Comparison of ENCODE assay signal across 1 cellular context in genomic region chr4:15001825-15002658, GRCh38.
TF ChIP-seq lines count a peak whose summit lies in the region.

TSS of gene CPEB2 (plus strand) at chr4:15002481. CDS start at chr4:15002674, 193 bp downstream.

TF ChIP-seq in K562, 482 proteins besides CTCF, POLR2A, EP300 and RAD21 (continued from another document and continues in another):
- TF ChIP-seq ZBTB40 (IDR thresholded peaks at IDR 0.05), result peak; percentile 51; the same call in 1 of the 2 replicates
- TF ChIP-seq ZBTB40 (CRISPR knock-in tag; IDR thresholded peaks at IDR 0.05), result no peak
- peak; percentile 95 for TF ChIP-seq HMGN3 (IDR thresholded peaks at IDR 0.05; ENCODE audit: borderline replicate concordance, extremely low read depth, insufficient read length, low read depth, low read length)
- TF ChIP-seq BRD4 (IDR thresholded peaks at IDR 0.05), result 0 out of 2 replicates have a peak, but pooled peaks have one; percentile 38
- TF ChIP-seq FOXO4 (CRISPR knock-in tag; IDR thresholded peaks at IDR 0.05), result no peak
- TF ChIP-seq ZNF639 (CRISPR knock-in tag; conservative IDR thresholded peaks at IDR 0.05 in 1 of 2, IDR thresholded peaks at IDR 0.05 in 1 of 2), result peak in 1 of 2 experiments; percentile 88; a peak in 1 of 4 replicates
- peak; percentile 60; the same call in 1 of the 2 replicates for TF ChIP-seq CREB3 (tag; conservative IDR thresholded peaks at IDR 0.05; ENCODE audit: low read depth)
- no peak for TF ChIP-seq DEAF1 (CRISPR knock-in tag; IDR thresholded peaks at IDR 0.05)
- TF ChIP-seq MXI1 (IDR thresholded peaks at IDR 0.05; ENCODE audit: low read depth, low read length), result no peak
- no peak for TF ChIP-seq POLR3G (IDR thresholded peaks at IDR 0.05; ENCODE audit: extremely low read depth, insufficient read length, insufficient replicate concordance)
- no peak for TF ChIP-seq PYGO2 (tag; IDR thresholded peaks at IDR 0.05)
- peak; percentile 90 for TF ChIP-seq TBP (optimal IDR thresholded peaks at IDR 0.05; ENCODE audit: low read depth, low read length)
- peak; percentile 94 for TF ChIP-seq CREB1 (IDR thresholded peaks at IDR 0.05)
- peak; percentile 90 for TF ChIP-seq CREB1 (CRISPR knock-in tag; IDR thresholded peaks at IDR 0.05)
- TF ChIP-seq ARID4B (CRISPR knock-in tag; IDR thresholded peaks at IDR 0.05), result no peak; the same call in 1 of the 2 replicates
- TF ChIP-seq MIER1 (IDR thresholded peaks at IDR 0.05; ENCODE audit: low read depth), result no peak
- no peak for TF ChIP-seq ZNF311 (CRISPR knock-in tag; IDR thresholded peaks at IDR 0.05)
- no peak for TF ChIP-seq MTF1 (CRISPR knock-in tag; IDR thresholded peaks at IDR 0.05; ENCODE audit: borderline replicate concordance)
- no peak for TF ChIP-seq HEY1 (CRISPR knock-in tag; IDR thresholded peaks at IDR 0.05; ENCODE audit: borderline replicate concordance)
- peak; percentile 75 for TF ChIP-seq RB1 (IDR thresholded peaks at IDR 0.05; ENCODE audit: low read depth)
- no peak for TF ChIP-seq JUND (IDR thresholded peaks at IDR 0.05; ENCODE audit: borderline replicate concordance, low read depth, low read length)
- TF ChIP-seq JUND (tag; IDR thresholded peaks at IDR 0.05; ENCODE audit: borderline replicate concordance, low read depth, low read length), result peak; percentile 25; the same call in 1 of the 3 replicates
